In the genomic region with DNA sequence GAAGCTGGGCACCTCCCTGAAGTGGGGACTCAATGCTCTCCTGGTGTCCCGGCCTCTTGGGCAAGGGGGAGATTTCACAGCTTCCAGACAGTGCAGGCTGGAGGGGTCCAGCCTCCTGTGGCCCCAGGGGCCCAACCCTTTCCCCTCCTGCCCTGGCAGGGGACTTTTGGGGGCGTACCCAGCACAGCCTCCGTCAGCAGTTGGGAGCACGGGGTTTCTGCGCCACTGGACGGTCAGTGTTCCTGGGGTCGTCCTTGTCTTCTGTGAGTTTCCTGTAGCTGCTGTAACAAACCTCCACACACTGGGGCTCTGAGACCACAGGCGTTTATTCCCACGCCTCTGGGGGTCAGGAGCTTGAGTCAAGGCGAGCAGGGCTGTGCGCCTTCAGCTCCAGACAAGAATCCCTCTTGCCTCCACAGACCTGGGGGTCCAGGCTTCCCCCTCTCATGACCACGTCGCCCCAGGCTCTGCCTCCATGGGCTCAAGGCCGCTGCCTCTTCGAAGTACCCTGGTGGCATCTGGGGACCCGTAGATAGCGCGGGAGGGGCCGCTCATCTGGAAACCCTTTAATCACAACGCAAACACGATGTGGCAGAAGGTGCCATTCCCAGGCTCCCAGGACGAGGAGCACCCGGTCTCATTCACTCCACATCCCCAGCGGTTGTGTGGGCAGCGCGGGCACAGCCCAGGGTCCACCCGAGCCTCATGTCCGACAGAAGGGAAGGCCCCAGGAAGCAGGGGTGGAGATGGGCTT, we compare ENCODE assay signal across 13 cellular contexts. TPM values are rescaled to one million over a fixed set of nuclear protein-coding genes. Genes with fewer than 3 reads are reported as not detected.
DNase-seq lines count a peak whose midpoint lies in the region; ATAC-seq, FAIRE-seq and TF ChIP-seq lines count a peak whose summit lies in the region.
"Had no signal": no experiment of that assay in that cellular context is flagged by ENCODE, and none has a peak within 500 bp of the region (broad histone marks: within the 10 kb centered on the region; RNA-seq: fewer than 3 reads in every experiment).

No MANE protein-coding gene starts in this region.

- H3K4me1 ChIP-seq in left ventricle myocardium inferior (peaks cover 64% of the 10 kb centered on the region), keratinocyte (ENCODE audit: control insufficient read depth, extremely low read depth, insufficient read depth, low read length) (peaks cover 48% of the 10 kb centered on the region), rectal smooth muscle tissue (ENCODE audit: control insufficient read depth, insufficient read depth, low read length) (peaks cover 37% of the 10 kb centered on the region)
- H3K4me1 ChIP-seq: HAP-1 had no signal

- no peaks in the 10 kb centered on the region for H3K9me3 ChIP-seq in left ventricle myocardium inferior (replicated peaks)
- no peaks in the 10 kb centered on the region for H3K9me3 ChIP-seq in keratinocyte (ENCODE audit: control insufficient read depth, low read depth, low read length)
- H3K9me3 ChIP-seq: HAP-1 had no signal

- peaks cover 22% of the 10 kb centered on the region for H3K79me2 ChIP-seq in keratinocyte (ENCODE audit: control insufficient read depth, insufficient read depth, low read length)

- H3K27ac ChIP-seq in left ventricle myocardium inferior (replicated peaks) (peak overlapping the region; percentile 70), keratinocyte (ENCODE audit: control insufficient read depth, insufficient read depth, low read length) (no peak overlapping the region), rectal smooth muscle tissue (ENCODE audit: low read depth, low read length) (peak overlapping the region; percentile 82)

- DNase-seq in left ventricle myocardium inferior (no peak), cardiac septum (ENCODE audit: low spot score) (no peak), keratinocyte (ENCODE audit: low read depth, low spot score) (no peak), medulla oblongata (ENCODE audit: extremely low spot score) (no peak), EL (no peak), COLO829 (ENCODE audit: low spot score) (no peak)
- DNase-seq: DND-41, hippocampal formation, NCI-H1092 had no signal

- FAIRE-seq in keratinocyte (lab: Jason Lieb, UNC) = no peak
- FAIRE-seq: GM12891 had no signal

- H3K27me3 ChIP-seq in left ventricle myocardium inferior (ENCODE audit: low read depth) (no peaks in the 10 kb centered on the region), keratinocyte (ENCODE audit: control insufficient read depth, extremely low read depth, insufficient read depth, low read length) (no peaks in the 10 kb centered on the region), rectal smooth muscle tissue (ENCODE audit: control insufficient read depth, insufficient read depth, low read length) (no peaks in the 10 kb centered on the region)

- no peak for ATAC-seq in HG02610 (IDR thresholded peaks at IDR 0.05; ENCODE audit: unreplicated experiment)

- no peak overlapping the region for H2AFZ ChIP-seq in keratinocyte (ENCODE audit: control insufficient read depth, low read length)

- dilution Hi-C loops in keratinocyte (cut with MboI; ENCODE audit: extremely low pct_ligation_motif_present, low sequenced_read_pairs) = no loop called here

- H4K20me1 ChIP-seq in keratinocyte (ENCODE audit: control insufficient read depth, extremely low read depth, insufficient read depth, low read length) = no peaks in the 10 kb centered on the region

- H3K4me2 ChIP-seq in keratinocyte (ENCODE audit: control insufficient read depth, extremely low read depth, insufficient read depth, low read depth, low read length) = peak overlapping the region; percentile 13

- H3K4me3 ChIP-seq in left ventricle myocardium inferior (peak overlapping the region; percentile 29), keratinocyte (ENCODE audit: control insufficient read depth in 2 of 3, extremely low read depth in 1 of 3, insufficient read depth in 2 of 3, low read depth in 1 of 3, low read length in 3 of 3) (no peak overlapping the region), rectal smooth muscle tissue (ENCODE audit: low read length) (peak overlapping the region; percentile 12)
- H3K4me3 ChIP-seq: HAP-1 had no signal

- H3K36me3 ChIP-seq in left ventricle myocardium inferior (peaks cover 6% of the 10 kb centered on the region), keratinocyte (ENCODE audit: control insufficient read depth in 2 of 2, extremely low read depth in 1 of 2, insufficient read depth in 2 of 2, low read length in 2 of 2) (peaks cover 8 to 9% of the 10 kb centered on the region in 2 experiments), rectal smooth muscle tissue (ENCODE audit: control insufficient read depth, insufficient read depth, low read length) (peaks cover 6% of the 10 kb centered on the region)

- no peaks in the 10 kb centered on the region for H3K9me1 ChIP-seq in keratinocyte (ENCODE audit: control insufficient read depth, extremely low read depth, insufficient read depth, low read length)

- TF ChIP-seq CTCF in left ventricle myocardium inferior (IDR thresholded peaks at IDR 0.05; ENCODE audit: borderline replicate concordance) = no peak
- no peak for TF ChIP-seq CTCF in keratinocyte (optimal IDR thresholded peaks at IDR 0.05 in 1 of 3, IDR thresholded peaks at IDR 0.05 in 1 of 3, conservative IDR thresholded peaks at IDR 0.05 in 1 of 3; ENCODE audit: extremely low read depth in 1 of 3, insufficient read depth in 2 of 3, low read length in 3 of 3)

- H3K9ac ChIP-seq in keratinocyte (ENCODE audit: control insufficient read depth, extremely low read depth, insufficient read depth, low read length) (no peak overlapping the region), rectal smooth muscle tissue (ENCODE audit: low read length) (no peak overlapping the region)

- intact Hi-C loops in left ventricle myocardium inferior (cut with micrococcal nuclease) = no loop called here
- intact Hi-C loops in cardiac septum (cut with DNase I) = no loop called here

RNA-seq across cellular contexts. Expression of a gene that starts 14.0 kb away (rescaled TPM):
- total RNA-seq in left ventricle myocardium inferior = 17.2 TPM
- 14.3 TPM for total RNA-seq in cardiac septum
- 3.1 to 6.5 TPM (median 3.8 TPM) in 3 replicates for polyA plus RNA-seq in keratinocyte
- polyA plus RNA-seq in keratinocyte (2011; ENCODE audit: low read depth) = 4.3 TPM
- 2.2 and 5.8 TPM in 2 replicates for polyA plus RNA-seq in keratinocyte (2011; cell fraction: cytosol; rRNA removed)
- polyA plus RNA-seq in keratinocyte (2011; cell fraction: nucleus; rRNA removed) = 6.3 and 9.1 TPM in 2 replicates
- 8.8 and 10.9 TPM in 2 replicates for polyA plus RNA-seq in keratinocyte (2012; ENCODE audit: low replicate concordance)
- 1.8 to 2.5 TPM (median 2.1 TPM) in 3 replicates for polyA minus RNA-seq in keratinocyte
- 20.3 TPM for polyA minus RNA-seq in keratinocyte (2011; cell fraction: cytosol; rRNA and poly(A)+ RNA removed)
- 7.9 and 10.7 TPM in 2 replicates for polyA minus RNA-seq in keratinocyte (2011; cell fraction: nucleus; rRNA and poly(A)+ RNA removed)

Comparison
In these comparisons a context has a peak if more than half of its experiments do, and no peak if none do; other contexts are left out.
1. H3K4me3 ChIP-seq: peak in left ventricle myocardium inferior (single experiment) and rectal smooth muscle tissue (single experiment); none in keratinocyte (0 of 3).